In genomic region chr1:168637350-168637991, GRCh38 we compare ENCODE assay signal across 7 cellular contexts.
DNase-seq lines count a peak whose midpoint lies in the region; ATAC-seq and TF ChIP-seq lines count a peak whose summit lies in the region.

No MANE protein-coding gene starts in this region.

- no peaks in the 10 kb centered on the region for H3F3A ChIP-seq in Loucy (ENCODE audit: low read depth)

- H3K4me3 ChIP-seq in Loucy (ENCODE audit: low read length, poor library complexity, severe bottlenecking) (no peak overlapping the region), SK-N-MC (no peak overlapping the region)

- H3K36me3 ChIP-seq in Loucy (ENCODE audit: insufficient read depth, low read length) (no peaks in the 10 kb centered on the region), SK-N-MC (ENCODE audit: insufficient read depth, low read length) (no peaks in the 10 kb centered on the region)

- H3K36me3 Mint-ChIP-seq in T-helper 17 cell (ENCODE audit: low read depth) = no peaks in the 10 kb centered on the region

- H3K4me1 ChIP-seq in Loucy (ENCODE audit: insufficient read depth, low read length, poor library complexity, severe bottlenecking) = no peaks in the 10 kb centered on the region

- H2AFZ ChIP-seq in Loucy (ENCODE audit: low read length) = peak overlapping the region; percentile 63

- H3K4me1 Mint-ChIP-seq in T-helper 17 cell = peaks cover 3% of the 10 kb centered on the region

- DNase-seq in SK-N-MC (ENCODE audit: low read depth, low spot score) (peak; percentile 8), glomerular endothelial cell (ENCODE audit: extremely low read depth, low read depth, low spot score) (peak; percentile 25), superior temporal gyrus (ENCODE audit: extremely low spot score) (peak; percentile 76), T-helper 17 cell (no peak)

- no peaks in the 10 kb centered on the region for H3K79me2 ChIP-seq in Loucy (ENCODE audit: insufficient read depth, low read length)

- no peaks in the 10 kb centered on the region for H4K20me1 ChIP-seq in Loucy (ENCODE audit: insufficient read depth, low read length, poor library complexity, severe bottlenecking)

- H3K27ac Mint-ChIP-seq in T-helper 17 cell = no peak overlapping the region

- no peaks in the 10 kb centered on the region for H3K27me3 ChIP-seq in Loucy (ENCODE audit: insufficient read depth, low read length, poor library complexity, severe bottlenecking)

- H3K9me2 ChIP-seq in Loucy (replicated peaks; ENCODE audit: low read depth, low read length) = no peaks in the 10 kb centered on the region

- no peaks in the 10 kb centered on the region for H3K9me3 ChIP-seq in Loucy (ENCODE audit: insufficient read depth, low read depth, low read length)
- H3K9me3 ChIP-seq in SK-N-MC (ENCODE audit: low read depth, low read length) = no peaks in the 10 kb centered on the region
- H3K9me3 ChIP-seq in T-helper 17 cell (ENCODE audit: control insufficient read depth, low read length, poor library complexity, severe bottlenecking) = no peaks in the 10 kb centered on the region

- no peak overlapping the region for H3K9ac ChIP-seq in Loucy (ENCODE audit: low read depth, low read length, poor library complexity, severe bottlenecking)
- H3K9ac ChIP-seq in SK-N-MC (ENCODE audit: insufficient read length) = no peak overlapping the region

- peaks cover 30% of the 10 kb centered on the region for H3K27me3 Mint-ChIP-seq in T-helper 17 cell

- no peak overlapping the region for H3K4me3 Mint-ChIP-seq in T-helper 17 cell

- no peak overlapping the region for H3K4me2 ChIP-seq in Loucy (ENCODE audit: low read depth, low read length, poor library complexity, severe bottlenecking)

- ATAC-seq in T-helper 17 cell = no peak
- ATAC-seq in HG03442 (IDR thresholded peaks at IDR 0.05; ENCODE audit: unreplicated experiment) = no peak

- TF ChIP-seq CTCF in GM12873 (IDR thresholded peaks at IDR 0.05; ENCODE audit: insufficient read depth, low read depth, low read length, missing control alignments) (peak; percentile 86), Loucy (conservative IDR thresholded peaks at IDR 0.05; ENCODE audit: low read length) (peak; percentile 94)

- no peak overlapping the region for H3K27ac ChIP-seq in SK-N-MC

Comparison
In these comparisons a context has a peak if more than half of its experiments do, and no peak if none do; other contexts are left out.
1. DNase-seq: peak in SK-N-MC (single experiment), glomerular endothelial cell (single experiment) and superior temporal gyrus (single experiment); none in T-helper 17 cell (0 of 3).